ENCODE assay signal across 8 cellular contexts in genomic region chr1:109986054-109986444, GRCh38. TPM values are rescaled to one million over a fixed set of nuclear protein-coding genes. Genes with fewer than 3 reads are reported as not detected.
DNase-seq lines count a peak whose midpoint lies in the region; ATAC-seq and TF ChIP-seq lines count a peak whose summit lies in the region.

No MANE protein-coding gene starts in this region.

- DNase-seq in activated CD4-positive, alpha-beta memory T cell treated with anti-CD3 and anti-CD28 coated beads, Interleukin-2, amount 10 ng/mL, durations not matched to agents 7 days and 5 days: no peak
- DNase-seq in hepatocyte (ENCODE audit: low spot score) (no peak), spleen (no peak), germinal center (ENCODE audit: low spot score) (no peak), OCI-M2 (lab: John Stamatoyannopoulos, UW; ENCODE audit: unreplicated experiment) (no peak)

- TF ChIP-seq CTCF in HEK293 (tag by site-specific recombination; IDR thresholded peaks at IDR 0.05) (no peak), hepatocyte (IDR thresholded peaks at IDR 0.05; ENCODE audit: poor library complexity) (no peak), spleen (IDR thresholded peaks at IDR 0.05 in 8 of 11, conservative IDR thresholded peaks at IDR 0.05 in 3 of 11) (no peak)

- H3K4me1 Mint-ChIP-seq in activated CD4-positive, alpha-beta memory T cell treated with anti-CD3 and anti-CD28 coated beads, Interleukin-2, amount 10 ng/mL, durations not matched to agents 7 days and 5 days: peaks cover 44% of the 10 kb centered on the region

- ATAC-seq in GM19328 (IDR thresholded peaks at IDR 0.05; ENCODE audit: unreplicated experiment): no peak
- no peak for ATAC-seq in HG03159 (IDR thresholded peaks at IDR 0.05; ENCODE audit: unreplicated experiment)

- H3K9me2 ChIP-seq in hepatocyte (replicated peaks; ENCODE audit: insufficient read depth): no peaks in the 10 kb centered on the region

- intact Hi-C loops in spleen (cut with DNase I; ENCODE audit: low total_unique reads): loop anchor here (10.0 kb wide), 2 partner anchors 341 to 441 kb away; partner anchors contain the start of gene GNAI3

- POLR2A ChIA-PET in HEK293 (lab: Yijun Ruan, JAX): interaction anchor here (1.0 to 2.9 kb wide), 2 partner anchors 21 to 438 kb away, joined by 3 to 16 read pairs; partner anchors contain the start of gene GNAI3
- POLR2A ChIA-PET in activated CD4-positive, alpha-beta memory T cell treated with anti-CD3 and anti-CD28 coated beads, Interleukin-2, amount 10 ng/mL, durations not matched to agents 7 days and 5 days (lab: Charles Lee): interaction anchor here (0.9 to 4.8 kb wide), 14 partner anchors 10 to 896 kb away, joined by 3 to 71 read pairs (median 6); partner anchors contain the start of genes GNAI3, STRIP1 and TMEM167B

- peaks cover 50% of the 10 kb centered on the region for H4K20me1 ChIP-seq in hepatocyte (ENCODE audit: insufficient read depth, poor library complexity, severe bottlenecking)

- H3K4me2 ChIP-seq in hepatocyte: peak overlapping the region; percentile 95

- H3K4me3 Mint-ChIP-seq in activated CD4-positive, alpha-beta memory T cell treated with anti-CD3 and anti-CD28 coated beads, Interleukin-2, amount 10 ng/mL, durations not matched to agents 7 days and 5 days: peak overlapping the region; percentile 99

- H3K36me3 Mint-ChIP-seq in activated CD4-positive, alpha-beta memory T cell treated with anti-CD3 and anti-CD28 coated beads, Interleukin-2, amount 10 ng/mL, durations not matched to agents 7 days and 5 days (ENCODE audit: low read depth): peaks cover 22% of the 10 kb centered on the region

- H3K79me2 ChIP-seq in hepatocyte: peaks cover 62% of the 10 kb centered on the region

- H3K27me3 Mint-ChIP-seq in activated CD4-positive, alpha-beta memory T cell treated with anti-CD3 and anti-CD28 coated beads, Interleukin-2, amount 10 ng/mL, durations not matched to agents 7 days and 5 days: no peaks in the 10 kb centered on the region

- H3K36me3 ChIP-seq in HEK293 (ENCODE audit: control insufficient read depth in 2 of 2, insufficient read depth in 1 of 2, low read length in 2 of 2) (peaks cover 0 to 21% of the 10 kb centered on the region in 2 experiments; a peak in 1 of 3 replicates), hepatocyte (replicated peaks; ENCODE audit: insufficient read depth, low read depth) (no peaks in the 10 kb centered on the region), spleen (peaks cover 0 to 16% (median 0%) of the 10 kb centered on the region in 6 donors)

- 71% methylated on average over 3 of the region's 3 CpGs for WGBS in hepatocyte (ENCODE audit: low lambda C conversion rate, missing lambda C conversion rate)
- WGBS in spleen, 5 donors: 86 to 97% (median 90%) methylated on average over 3 of the region's 3 CpGs

- TF ChIP-seq POLR2A in spleen (IDR thresholded peaks at IDR 0.05): no peak

- H3K4me1 ChIP-seq in HEK293 (ENCODE audit: control insufficient read depth, insufficient read depth, low read length) (0 out of 2 replicates have a peak, but pooled peaks cover 3% of the 10 kb centered on the region), hepatocyte (ENCODE audit: insufficient read depth) (peaks cover 40% of the 10 kb centered on the region), spleen (peaks cover 25 to 75% (median 61%) of the 10 kb centered on the region in 6 donors)

- H3K27ac ChIP-seq in HEK293 (ENCODE audit: extremely low read depth, low read depth, low read length) (no peak overlapping the region), hepatocyte (peak overlapping the region; percentile 98), spleen (peak overlapping the region in 4 of 8 donors; percentile 91 to 96 (median 94))

- no peak overlapping the region for H3K27ac Mint-ChIP-seq in activated CD4-positive, alpha-beta memory T cell treated with anti-CD3 and anti-CD28 coated beads, Interleukin-2, amount 10 ng/mL, durations not matched to agents 7 days and 5 days

- no peaks in the 10 kb centered on the region for H3K27me3 ChIP-seq in hepatocyte
- H3K27me3 ChIP-seq in spleen (replicated peaks in 1 of 7): no peaks in the 10 kb centered on the region

- H3K4me3 ChIP-seq in HEK293 (ENCODE audit: low read depth, low read length) (peak overlapping the region; percentile 81), hepatocyte (peak overlapping the region; percentile 34), spleen (peak overlapping the region in 6 of 8 donors; percentile 61 to 77 (median 67))

- CTCF ChIA-PET in HEK293 (lab: Yijun Ruan, JAX): interaction anchor here (0.6 to 12.6 kb wide), 12 partner anchors 11 to 474 kb away, joined by 3 to 522 read pairs (median 37); no protein-coding TSS in a partner anchor
- CTCF ChIA-PET in activated CD4-positive, alpha-beta memory T cell treated with anti-CD3 and anti-CD28 coated beads, Interleukin-2, amount 10 ng/mL, durations not matched to agents 7 days and 5 days (lab: Charles Lee): interaction anchor here (1.2 to 14.6 kb wide), 10 partner anchors 8 to 440 kb away, joined by 5 to 655 read pairs (median 20); partner anchors contain the start of genes AMPD2 and GNAT2

- H3K9me3 Mint-ChIP-seq in activated CD4-positive, alpha-beta memory T cell treated with anti-CD3 and anti-CD28 coated beads, Interleukin-2, amount 10 ng/mL, durations not matched to agents 7 days and 5 days: no peaks in the 10 kb centered on the region

- no peak overlapping the region for H2AFZ ChIP-seq in hepatocyte

- H3K9me3 ChIP-seq in HEK293 (ENCODE audit: control insufficient read depth, insufficient read depth, low read depth, low read length) (no peaks in the 10 kb centered on the region), hepatocyte (ENCODE audit: low read depth) (no peaks in the 10 kb centered on the region), spleen (no peaks in the 10 kb centered on the region)

TF ChIP-seq in HEK293, 187 proteins besides CTCF, POLR2A, EP300 and RAD21 (continues in another document):
- no peak for TF ChIP-seq ZNF19 (tag by site-specific recombination; IDR thresholded peaks at IDR 0.05; ENCODE audit: low read depth)
- TF ChIP-seq ZNF677 (tag by site-specific recombination; IDR thresholded peaks at IDR 0.05): no peak
- TF ChIP-seq ZNF184 (tag by site-specific recombination; IDR thresholded peaks at IDR 0.05): no peak
- TF ChIP-seq, protein P1, sequence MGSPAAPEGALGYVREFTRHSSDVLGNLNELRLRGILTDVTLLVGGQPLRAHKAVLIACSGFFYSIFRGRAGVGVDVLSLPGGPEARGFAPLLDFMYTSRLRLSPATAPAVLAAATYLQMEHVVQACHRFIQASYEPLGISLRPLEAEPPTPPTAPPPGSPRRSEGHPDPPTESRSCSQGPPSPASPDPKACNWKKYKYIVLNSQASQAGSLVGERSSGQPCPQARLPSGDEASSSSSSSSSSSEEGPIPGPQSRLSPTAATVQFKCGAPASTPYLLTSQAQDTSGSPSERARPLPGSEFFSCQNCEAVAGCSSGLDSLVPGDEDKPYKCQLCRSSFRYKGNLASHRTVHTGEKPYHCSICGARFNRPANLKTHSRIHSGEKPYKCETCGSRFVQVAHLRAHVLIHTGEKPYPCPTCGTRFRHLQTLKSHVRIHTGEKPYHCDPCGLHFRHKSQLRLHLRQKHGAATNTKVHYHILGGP (tag by site-specific recombination; IDR thresholded peaks at IDR 0.05): no peak
- no peak for TF ChIP-seq ZNF248 (tag by site-specific recombination; IDR thresholded peaks at IDR 0.05)
- no peak for TF ChIP-seq PRDM6 (tag by site-specific recombination; IDR thresholded peaks at IDR 0.05)
- TF ChIP-seq ZSCAN16 (tag by site-specific recombination; IDR thresholded peaks at IDR 0.05): no peak
- no peak for TF ChIP-seq SETDB1 (IDR thresholded peaks at IDR 0.05; ENCODE audit: insufficient read length, low read length)
- no peak for TF ChIP-seq ZBTB48 (tag by site-specific recombination; IDR thresholded peaks at IDR 0.05)
- TF ChIP-seq ZNF658 (tag by site-specific recombination; IDR thresholded peaks at IDR 0.05): no peak
- TF ChIP-seq ZNF548 (tag by site-specific recombination; IDR thresholded peaks at IDR 0.05): no peak
- TF ChIP-seq ZNF335 (tag by site-specific recombination; conservative IDR thresholded peaks at IDR 0.05): no peak
- no peak for TF ChIP-seq TCF7L2 (IDR thresholded peaks at IDR 0.05; ENCODE audit: borderline replicate concordance, low read depth, low read length)

RNA-seq across cellular contexts. Expression of gene AHCYL1, which starts 1.5 kb away (rescaled TPM):
- total RNA-seq in activated CD4-positive, alpha-beta memory T cell treated with anti-CD3 and anti-CD28 coated beads, Interleukin-2, amount 10 ng/mL, durations not matched to agents 7 days and 5 days: 10 to 100 TPM; 56.5 to 57.0 TPM
- 49.2 and 56.2 TPM in 2 replicates for total RNA-seq in hepatocyte
- 88.4 and 97.6 TPM in 2 replicates for polyA plus RNA-seq in hepatocyte
- total RNA-seq in spleen: 10 to 100 TPM; 47.1 to 65.3 (median 52.7) TPM
- polyA plus RNA-seq in spleen: 10 to 100 TPM; 16.2 to 29.9 (median 21.1) TPM

RNA-seq across cellular contexts. Expression of gene STRIP1, which starts 48.4 kb away (rescaled TPM):
- 10 to 100 TPM; 34.1 to 34.7 TPM for total RNA-seq in activated CD4-positive, alpha-beta memory T cell treated with anti-CD3 and anti-CD28 coated beads, Interleukin-2, amount 10 ng/mL, durations not matched to agents 7 days and 5 days
- total RNA-seq in hepatocyte (44.6 and 49.0 TPM in 2 replicates), spleen (10 to 100 TPM; 46.0 to 98.7 (median 61.6) TPM)
- polyA plus RNA-seq in hepatocyte (29.1 and 38.0 TPM in 2 replicates), spleen (10 to 100 TPM; 11.8 to 25.6 (median 17.2) TPM)
